ENCODE assay signal across 8 cellular contexts in the genomic region with DNA sequence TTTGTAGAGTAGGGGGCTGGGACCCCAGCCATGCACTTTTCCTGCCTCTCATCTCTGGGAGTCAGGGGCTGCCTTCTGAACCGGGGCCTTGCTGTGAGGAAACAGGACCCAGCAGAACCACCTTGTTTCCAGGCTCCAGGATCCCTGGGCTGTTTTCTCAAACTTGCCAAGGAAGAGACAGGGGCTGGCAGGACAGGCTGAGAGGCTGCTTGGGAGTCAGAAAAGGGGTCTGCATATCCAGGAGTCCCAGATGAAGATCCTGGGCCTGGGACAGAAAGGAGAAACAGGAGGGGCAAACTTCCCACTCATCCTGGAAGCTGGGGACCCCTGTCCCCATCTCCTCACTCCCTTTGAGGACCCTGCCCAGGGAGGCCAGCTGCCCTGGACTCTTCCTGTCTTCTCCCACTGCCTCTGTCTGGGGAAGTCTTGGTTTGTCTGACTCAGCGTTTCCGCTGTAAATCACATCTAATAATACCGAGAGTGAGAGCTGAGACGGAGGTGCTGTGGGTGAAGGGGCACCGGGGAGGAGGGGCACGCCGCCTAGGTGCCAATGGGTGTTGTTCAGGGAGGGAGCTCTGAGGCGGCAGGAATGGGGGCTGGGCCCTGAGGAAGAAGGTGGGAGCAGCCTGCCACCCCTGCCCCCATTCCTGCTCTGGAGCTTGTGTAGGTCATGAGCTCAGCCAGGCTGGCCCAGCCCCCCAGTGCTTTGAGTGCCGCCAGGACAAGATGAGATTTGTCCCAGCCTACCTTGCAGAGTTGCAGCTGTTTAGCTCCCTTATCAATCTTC. TPM values are rescaled to one million over a fixed set of nuclear protein-coding genes. Genes with fewer than 3 reads are reported as not detected.
DNase-seq lines count a peak whose midpoint lies in the region; ATAC-seq and TF ChIP-seq lines count a peak whose summit lies in the region.

No MANE protein-coding gene starts in this region.

- no peaks in the 10 kb centered on the region for H3K4me1 ChIP-seq in DND-41 (ENCODE audit: insufficient read depth, low read length)

- H2AFZ ChIP-seq in DND-41 (ENCODE audit: low read depth, low read length), result no peak overlapping the region

- no peaks in the 10 kb centered on the region for H3K27me3 Mint-ChIP-seq in activated T-cell treated with anti-CD3 and anti-CD28 coated beads, Interleukin-2, amount 50 U/mL, for 72 hours (ENCODE audit: low read depth)

- peaks cover 67% of the 10 kb centered on the region for H3K4me1 Mint-ChIP-seq in activated T-cell treated with anti-CD3 and anti-CD28 coated beads, Interleukin-2, amount 50 U/mL, for 72 hours (ENCODE audit: low read depth)

- no peak overlapping the region for H3K4me3 ChIP-seq in DND-41 (ENCODE audit: low read depth in 1 of 2, low read length in 2 of 2)

- peaks cover 14% of the 10 kb centered on the region for H3K36me3 ChIP-seq in DND-41 (ENCODE audit: insufficient read depth, low read length)

- H3K4me2 ChIP-seq in DND-41 (ENCODE audit: insufficient read depth, low read length), result no peak overlapping the region

- no peaks in the 10 kb centered on the region for H3K79me2 ChIP-seq in DND-41 (ENCODE audit: insufficient read depth, low read length)

- TF ChIP-seq CTCF in DND-41 (IDR thresholded peaks at IDR 0.05; ENCODE audit: borderline replicate concordance, extremely low read depth, low read length, poor library complexity, severe bottlenecking), result no peak

- no peak overlapping the region for H3K27ac ChIP-seq in DND-41 (ENCODE audit: low read length)

- peak overlapping the region; percentile 63 to 80 for H3K4me3 Mint-ChIP-seq in activated T-cell treated with anti-CD3 and anti-CD28 coated beads, Interleukin-2, amount 50 U/mL, for 72 hours

- ATAC-seq in DND-41 (ENCODE audit: insufficient read depth, low read depth), result peak; percentile 21; the same call in 2 of the 3 replicates
- ATAC-seq in GM21737 (IDR thresholded peaks at IDR 0.05; ENCODE audit: unreplicated experiment), result peak; percentile 51
- ATAC-seq in activated T-cell treated with anti-CD3 and anti-CD28 coated beads, Interleukin-2, amount 50 U/mL, for 72 hours (replicated peaks in 1 of 2), result peak; percentile 62 to 76
- ATAC-seq in HG03108 (IDR thresholded peaks at IDR 0.05; ENCODE audit: unreplicated experiment), result no peak

- H3K9me3 ChIP-seq in DND-41 (ENCODE audit: insufficient read depth, low read length, severe bottlenecking), result no peaks in the 10 kb centered on the region

- peak overlapping the region; percentile 85 for H3K27ac Mint-ChIP-seq in activated T-cell treated with anti-CD3 and anti-CD28 coated beads, Interleukin-2, amount 50 U/mL, for 72 hours

- no peak overlapping the region for H3K9ac ChIP-seq in DND-41 (ENCODE audit: low read depth, low read length)

- peaks cover 21% of the 10 kb centered on the region for H4K20me1 ChIP-seq in DND-41 (ENCODE audit: insufficient read depth, low read length)

- no peaks in the 10 kb centered on the region for H3K9me3 Mint-ChIP-seq in activated T-cell treated with anti-CD3 and anti-CD28 coated beads, Interleukin-2, amount 50 U/mL, for 72 hours

- DNase-seq in DND-41 (no peak), NCI-H82 (lab: John Stamatoyannopoulos, UW) (peak; percentile 91), hepatic stellate cell (ENCODE audit: low spot score) (peak; percentile 78), NCI-H146 treated with DMSO at 0.1 percent for 48 hours (lab: John Stamatoyannopoulos, UW; ENCODE audit: unreplicated experiment) (no peak)
- DNase-seq in activated T-cell treated with anti-CD3 and anti-CD28 coated beads, Interleukin-2, amount 50 U/mL, for 72 hours, result peak; percentile 84 to 87
- peak; percentile 52 for DNase-seq in stimulated activated CD4-positive, alpha-beta T cell treated with anti-CD3 and anti-CD28 coated beads, Interleukin-2, amount 100 ng/mL, for 4 hours (ENCODE audit: low read depth)

- H3K27me3 ChIP-seq in DND-41 (ENCODE audit: insufficient read depth, low read length, poor library complexity), result no peaks in the 10 kb centered on the region

- H3K36me3 Mint-ChIP-seq in activated T-cell treated with anti-CD3 and anti-CD28 coated beads, Interleukin-2, amount 50 U/mL, for 72 hours (ENCODE audit: insufficient read depth in 2 of 2), result peaks cover 1 to 2% of the 10 kb centered on the region in 2 donors

RNA-seq across cellular contexts. Expression of a gene that starts 16.7 kb away (rescaled TPM):
- not detected for total RNA-seq in activated T-cell treated with anti-CD3 and anti-CD28 coated beads, Interleukin-2, amount 50 U/mL, for 72 hours

RNA-seq across cellular contexts. Expression of a gene that starts 17.4 kb away (rescaled TPM):
- total RNA-seq in activated T-cell treated with anti-CD3 and anti-CD28 coated beads, Interleukin-2, amount 50 U/mL, for 72 hours, result 10 to 100 TPM; 28.4 to 31.7 TPM

RNA-seq across cellular contexts. Expression of a gene that starts 24.6 kb away (rescaled TPM):
- total RNA-seq in activated T-cell treated with anti-CD3 and anti-CD28 coated beads, Interleukin-2, amount 50 U/mL, for 72 hours, result 10 to 100 TPM; 32.7 to 34.5 TPM

RNA-seq across cellular contexts. Expression of a gene that starts 40.1 kb away (rescaled TPM):
- total RNA-seq in activated T-cell treated with anti-CD3 and anti-CD28 coated beads, Interleukin-2, amount 50 U/mL, for 72 hours, result 10 to 100 TPM; 67.9 to 81.4 TPM

Comparison
In these comparisons a context has a peak if more than half of its experiments do, and no peak if none do; other contexts are left out.
1. DNase-seq: peak in NCI-H82 (single experiment), activated T-cell treated with anti-CD3 and anti-CD28 coated beads, Interleukin-2, amount 50 U/mL, for 72 hours (2 of 2), hepatic stellate cell (single experiment) and stimulated activated CD4-positive, alpha-beta T cell treated with anti-CD3 and anti-CD28 coated beads, Interleukin-2, amount 100 ng/mL, for 4 hours (single experiment); none in DND-41 (single experiment) and NCI-H146 treated with DMSO at 0.1 percent for 48 hours (single experiment).